ENCODE assay signal across 9 cellular contexts in the genomic region with DNA sequence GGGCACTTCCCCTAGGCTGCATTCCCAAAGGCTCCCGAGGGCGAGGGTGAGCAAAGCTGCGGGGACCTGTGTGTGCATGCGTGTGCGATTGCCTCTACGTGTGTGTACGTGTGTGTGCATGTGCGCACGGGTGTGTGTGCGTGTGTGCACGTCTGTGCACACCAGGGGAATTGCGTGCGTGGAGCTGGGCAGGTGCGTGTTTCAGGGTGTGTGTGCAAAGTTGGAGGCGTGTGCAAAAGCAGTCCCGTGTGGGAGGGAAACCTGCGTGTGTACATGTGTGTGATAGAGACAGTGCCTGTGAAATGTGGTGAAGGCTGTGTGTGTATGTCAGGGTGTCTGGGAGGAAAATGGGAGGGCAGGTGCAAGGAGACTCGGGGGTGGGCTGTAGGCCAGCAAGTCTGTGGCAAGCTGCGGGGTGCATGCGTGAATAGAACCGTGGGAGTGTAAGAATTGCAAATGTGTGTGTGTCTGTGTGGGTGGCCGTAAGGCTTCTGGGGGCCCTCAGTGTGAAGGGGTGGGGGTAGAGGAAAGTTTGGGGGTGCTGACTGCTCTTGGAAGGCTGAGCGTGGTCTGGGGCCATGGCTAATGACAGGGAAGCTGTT. TPM values are rescaled to one million over a fixed set of nuclear protein-coding genes. Genes with fewer than 3 reads are reported as not detected.
DNase-seq lines count a peak whose midpoint lies in the region; ATAC-seq and TF ChIP-seq lines count a peak whose summit lies in the region.
"Had no signal": no experiment of that assay in that cellular context is flagged by ENCODE, and none has a peak within 500 bp of the region (broad histone marks: within the 10 kb centered on the region; RNA-seq: fewer than 3 reads in every experiment).

No MANE protein-coding gene starts in this region.

- H3K4me3 ChIP-seq in Caco-2 (ENCODE audit: low read depth, low read length) (peak overlapping the region; percentile 30), PC-9 (peak overlapping the region; percentile 49; the same call in 1 of the 2 replicates), epithelial cell of esophagus (ENCODE audit: low read length) (peak overlapping the region; percentile 19), parathyroid adenoma (ENCODE audit: low read depth, low read length) (peak overlapping the region; percentile 38)

- peaks cover 7% of the 10 kb centered on the region for H3K4me1 Mint-ChIP-seq in Caco-2 (ENCODE audit: low read depth, unreplicated experiment)

- BruUV-seq in Caco-2 (replicated peaks; lab: Mats Ljungman, UMichigan) (no TSS peak), PC-9 (replicated peaks; lab: Mats Ljungman, UMichigan) (no TSS peak)

- TF ChIP-seq CTCF in Caco-2 (IDR thresholded peaks at IDR 0.05; ENCODE audit: insufficient read depth in 1 of 2, low read depth in 1 of 2, low read length in 1 of 2, severe bottlenecking in 1 of 2, unreplicated experiment in 1 of 2) = no peak
- no peak for TF ChIP-seq CTCF in PC-9 (conservative IDR thresholded peaks at IDR 0.05)
- TF ChIP-seq CTCF in epithelial cell of esophagus (IDR thresholded peaks at IDR 0.05; ENCODE audit: insufficient read depth, low read depth, low read length, missing control alignments) = no peak
- no peak for TF ChIP-seq CTCF in parathyroid adenoma (IDR thresholded peaks at IDR 0.05)

- H3K27me3 Mint-ChIP-seq in Caco-2 (ENCODE audit: insufficient read depth, unreplicated experiment) = peaks cover 4% of the 10 kb centered on the region

- DNase-seq in Caco-2 = no peak
- DNase-seq in PC-9 = no peak
- DNase-seq in epithelial cell of esophagus (ENCODE audit: low read depth) = no peak
- DNase-seq in T-helper 9 cell = no peak
- no peak for DNase-seq in amniotic stem cell (lab: John Stamatoyannopoulos, UW)

- no peaks in the 10 kb centered on the region for H3K9me3 Mint-ChIP-seq in Caco-2 (ENCODE audit: unreplicated experiment)
- H3K9me3 Mint-ChIP-seq: memory B cell had no signal

- peaks cover 10% of the 10 kb centered on the region for H3K4me1 ChIP-seq in Caco-2
- H3K4me1 ChIP-seq in PC-9 (replicated peaks; ENCODE audit: insufficient read depth) = peaks cover 10% of the 10 kb centered on the region
- H3K4me1 ChIP-seq in parathyroid adenoma = no peaks in the 10 kb centered on the region

- H3K9me2 ChIP-seq in PC-9 (ENCODE audit: insufficient read depth) = no peaks in the 10 kb centered on the region

- H3K27ac ChIP-seq in PC-9 = no peak overlapping the region
- no peak overlapping the region for H3K27ac ChIP-seq in parathyroid adenoma

- no peaks in the 10 kb centered on the region for H3K36me3 ChIP-seq in Caco-2 (ENCODE audit: control insufficient read depth, insufficient read depth, low read length)
- no peaks in the 10 kb centered on the region for H3K36me3 ChIP-seq in PC-9 (ENCODE audit: low read depth)
- H3K36me3 ChIP-seq in parathyroid adenoma (ENCODE audit: control insufficient read depth, insufficient read depth, low read length) = no peaks in the 10 kb centered on the region

- H2AFZ ChIP-seq in PC-9 = 0 out of 2 replicates have a peak overlapping the region, but pooled peaks have one; percentile 50
- H2AFZ ChIP-seq in parathyroid adenoma = peak overlapping the region; percentile 69

- no peaks in the 10 kb centered on the region for H3K9me3 ChIP-seq in Caco-2
- no peaks in the 10 kb centered on the region for H3K9me3 ChIP-seq in PC-9 (ENCODE audit: insufficient read depth, low read depth)
- no peaks in the 10 kb centered on the region for H3K9me3 ChIP-seq in parathyroid adenoma (ENCODE audit: control insufficient read depth, low read length)

- no peaks in the 10 kb centered on the region for H3K27me3 ChIP-seq in Caco-2 (replicated peaks; ENCODE audit: control insufficient read depth, insufficient read depth, low read length)
- H3K27me3 ChIP-seq in PC-9 (ENCODE audit: insufficient read depth, low read depth) = peaks cover 28% of the 10 kb centered on the region
- no peaks in the 10 kb centered on the region for H3K27me3 ChIP-seq in parathyroid adenoma (ENCODE audit: control insufficient read depth, insufficient read depth, low read length)

- H3K4me2 ChIP-seq in PC-9 (peak overlapping the region; percentile 77), parathyroid adenoma (ENCODE audit: low read length) (peak overlapping the region; percentile 74)

- POLR2A ChIA-PET in Caco-2 (lab: Charles Lee) = interaction anchor here (0.7 to 1.0 kb wide), 3 partner anchors 11 to 705 kb away, joined by 3 to 7 read pairs (median 5); a partner anchor contains a TSS
- POLR2A ChIA-PET in PC-9 (lab: Charles Lee; ENCODE audit: unreplicated experiment) = interaction anchor here (0.6 to 1.1 kb wide), 6 partner anchors 13 to 1685 kb away, joined by 3 to 19 read pairs (median 3); no protein-coding TSS in a partner anchor

- no peak overlapping the region for H3K27ac Mint-ChIP-seq in Caco-2 (ENCODE audit: unreplicated experiment)
- H3K27ac Mint-ChIP-seq: memory B cell had no signal

- no peak for ATAC-seq in HG03432 (IDR thresholded peaks at IDR 0.05; ENCODE audit: unreplicated experiment)
- ATAC-seq in GM18520 (IDR thresholded peaks at IDR 0.05; ENCODE audit: unreplicated experiment) = no peak

- H4K20me1 ChIP-seq in PC-9 (ENCODE audit: insufficient read depth) = no peaks in the 10 kb centered on the region

- peak overlapping the region; percentile 71 for H3K4me3 Mint-ChIP-seq in Caco-2 (ENCODE audit: unreplicated experiment)

- H3F3A ChIP-seq in PC-9 (ENCODE audit: insufficient read depth, low read depth) = no peaks in the 10 kb centered on the region

- CTCF ChIA-PET in Caco-2 (lab: Charles Lee) = interaction anchor here (0.7 to 1.6 kb wide), 6 partner anchors 40 to 343 kb away, joined by 3 to 4 read pairs (median 3); a partner anchor contains a TSS
- CTCF ChIA-PET in PC-9 (lab: Charles Lee) = interaction anchor here (1.3 kb wide), 1 partner anchor 334 kb away, joined by 6 read pairs; a partner anchor contains a TSS

- no peak overlapping the region for H3K9ac ChIP-seq in parathyroid adenoma

- H3K36me3 Mint-ChIP-seq in Caco-2 (ENCODE audit: insufficient read depth, unreplicated experiment) = peaks cover 5% of the 10 kb centered on the region
- H3K36me3 Mint-ChIP-seq: memory B cell had no signal

- H3K79me2 ChIP-seq in PC-9 (ENCODE audit: low read depth) (no peaks in the 10 kb centered on the region), parathyroid adenoma (no peaks in the 10 kb centered on the region)

- intact Hi-C loops in Caco-2 (cut with micrococcal nuclease; ENCODE audit: unreplicated experiment) = loop anchor here (1.0 to 5.0 kb wide), 4 partner anchors 21 to 224 kb away; a partner anchor contains a TSS
- intact Hi-C loops in PC-9 (cut with micrococcal nuclease; ENCODE audit: unreplicated experiment) = loop anchor here (1.0 to 5.0 kb wide), 8 partner anchors 13 to 456 kb away; a partner anchor contains a TSS

RNA-seq across cellular contexts. Expression of a gene that starts 0.5 kb away (rescaled TPM):
- total RNA-seq in Caco-2 (2022) = 0.14 and 0.67 TPM in 2 replicates
- 1.1 and 1.8 TPM in 2 replicates for total RNA-seq in PC-9 (2021)

RNA-seq across cellular contexts. Expression of a gene that starts 21.7 kb away (rescaled TPM):
- 61.5 and 68.1 TPM in 2 replicates for total RNA-seq in Caco-2 (2022)
- 184 and 187 TPM in 2 replicates for total RNA-seq in PC-9 (2021)
